Comparison of ENCODE assay signal across 38 cellular contexts in the genomic region with DNA sequence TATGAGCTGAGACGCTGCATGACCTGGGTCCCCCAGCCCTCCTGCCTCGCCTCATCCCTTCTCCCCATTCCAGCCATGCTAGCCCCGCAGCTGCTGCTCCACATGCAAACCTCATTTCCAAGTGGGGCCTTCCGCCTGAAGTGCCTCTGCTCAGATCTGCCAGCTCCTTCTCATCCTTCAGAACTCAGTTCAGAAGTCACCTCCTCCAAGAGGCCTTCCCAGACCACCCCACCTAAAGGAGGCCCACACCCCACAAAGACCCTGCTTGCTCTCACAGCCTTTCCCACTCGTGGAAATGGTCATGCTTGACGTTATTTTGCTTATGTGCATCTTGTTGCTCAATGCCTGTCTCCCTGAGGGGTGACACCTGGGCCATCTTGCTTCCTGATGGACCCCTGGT.
"Had no signal": no experiment of that assay in that cellular context is flagged by ENCODE, and none has a peak within 500 bp of the region (broad histone marks: within the 10 kb centered on the region; RNA-seq: fewer than 3 reads in every experiment).

No MANE protein-coding gene starts in this region.

- ATAC-seq: activated CD8-positive, alpha-beta memory T cell treated with anti-CD3 and anti-CD28 coated beads, Interleukin-2, amount 10 ng/mL, durations not matched to agents 7 days and 5 days; activated naive CD8-positive, alpha-beta T cell treated with anti-CD3 and anti-CD28 coated beads, Interleukin-2, amount 50 U/mL, for 24 hours; PC-3 had no signal

- H3K36me3 ChIP-seq: MG63, Peyer's patch, SJSA1, WERI-Rb-1 had no signal

- H3K27ac ChIP-seq: Peyer's patch, SJSA1, WERI-Rb-1 had no signal

- H3K4me3 ChIP-seq: MG63, Peyer's patch, SJSA1 had no signal

- FAIRE-seq: bronchial epithelial cell had no signal

- H3K27ac Mint-ChIP-seq: activated CD4-positive, alpha-beta memory T cell treated with anti-CD3 and anti-CD28 coated beads, Interleukin-2, amount 10 ng/mL, durations not matched to agents 7 days and 5 days; activated CD8-positive, alpha-beta memory T cell treated with anti-CD3 and anti-CD28 coated beads, Interleukin-2, amount 10 ng/mL, durations not matched to agents 7 days and 5 days; activated naive CD4-positive, alpha-beta T cell treated with anti-CD3 and anti-CD28 coated beads, Interleukin-2, amount 50 U/mL, for 24 hours; activated naive CD8-positive, alpha-beta T cell treated with anti-CD3 and anti-CD28 coated beads, Interleukin-2, amount 50 U/mL, for 24 hours had no signal

- H3K4me1 ChIP-seq: Peyer's patch had no signal

- H3K9me3 ChIP-seq: MG63, Peyer's patch, SJSA1 had no signal

- H3K9me3 Mint-ChIP-seq: activated CD4-positive, alpha-beta memory T cell treated with anti-CD3 and anti-CD28 coated beads, Interleukin-2, amount 10 ng/mL, durations not matched to agents 7 days and 5 days; activated naive CD4-positive, alpha-beta T cell treated with anti-CD3 and anti-CD28 coated beads, Interleukin-2, amount 50 U/mL, for 24 hours; activated naive CD8-positive, alpha-beta T cell treated with anti-CD3 and anti-CD28 coated beads, Interleukin-2, amount 50 U/mL, for 24 hours had no signal

- DNase-seq: activated CD4-positive, alpha-beta memory T cell treated with anti-CD3 and anti-CD28 coated beads, Interleukin-2, amount 10 ng/mL, durations not matched to agents 7 days and 5 days; activated CD4-positive, alpha-beta T cell treated with anti-CD3 and anti-CD28 coated beads for 1 hour; activated CD4-positive, alpha-beta T cell treated with anti-CD3 and anti-CD28 coated beads for 48 hours; activated CD4-positive, CD25-positive, alpha-beta regulatory T cell; activated CD8-positive, alpha-beta memory T cell treated with anti-CD3 and anti-CD28 coated beads for 24 hours; activated CD8-positive, alpha-beta memory T cell treated with anti-CD3 and anti-CD28 coated beads, Interleukin-2, amount 10 ng/mL, durations not matched to agents 7 days and 5 days; activated CD8-positive, alpha-beta memory T cell treated with anti-CD3 and anti-CD28 coated beads, Interleukin-2, amount 50 U/mL, for 48 hours; activated effector memory CD4-positive, alpha-beta T cell treated with anti-CD3 and anti-CD28 coated beads, Interleukin-2, amount 50 U/mL, for 16 hours; activated naive CD4-positive, alpha-beta T cell treated with Interleukin-2 at 50 U/mL for 16 hours; activated naive CD8-positive, alpha-beta T cell treated with anti-CD3 and anti-CD28 coated beads, Interleukin-2, amount 50 U/mL, for 24 hours; activated T-cell treated with anti-CD3 and anti-CD28 coated beads, Interleukin-2, amount 50 U/mL, for 48 hours; anterior cingulate cortex; cerebellar nuclear complex; Kasumi-1; MG63; NCI-H1048; NCI-H1105 treated with DMSO at 0.1 percent for 48 hours; NCI-H1436; NCI-H1694; NCI-H1930; NCI-H2081 treated with DMSO at 0.1 percent for 48 hours; NCI-H345; NCI-H510A; NCI-H526; NCI-H748 treated with DMSO at 0.1 percent for 48 hours; NK-92 treated with Interleukin-12 subunit alpha and Interleukin-12 subunit beta, amount 100 ng/mL, for 24 hours; PC-3; Peyer's patch; SHP77 treated with DMSO at 0.1 percent for 48 hours; SW 1271; T-helper 1 cell; T-helper 2 cell; T-helper 9 cell; WERI-Rb-1 had no signal

- H3K27me3 ChIP-seq: MG63, Peyer's patch, SJSA1 had no signal

- H3K4me3 Mint-ChIP-seq: activated CD4-positive, alpha-beta memory T cell treated with anti-CD3 and anti-CD28 coated beads, Interleukin-2, amount 10 ng/mL, durations not matched to agents 7 days and 5 days; activated CD8-positive, alpha-beta memory T cell treated with anti-CD3 and anti-CD28 coated beads, Interleukin-2, amount 10 ng/mL, durations not matched to agents 7 days and 5 days; activated naive CD4-positive, alpha-beta T cell treated with anti-CD3 and anti-CD28 coated beads, Interleukin-2, amount 50 U/mL, for 24 hours; activated naive CD8-positive, alpha-beta T cell treated with anti-CD3 and anti-CD28 coated beads, Interleukin-2, amount 50 U/mL, for 24 hours; brain had no signal

- H3K27me3 Mint-ChIP-seq: activated CD4-positive, alpha-beta memory T cell treated with anti-CD3 and anti-CD28 coated beads, Interleukin-2, amount 10 ng/mL, durations not matched to agents 7 days and 5 days; activated naive CD4-positive, alpha-beta T cell treated with anti-CD3 and anti-CD28 coated beads, Interleukin-2, amount 50 U/mL, for 24 hours; activated naive CD8-positive, alpha-beta T cell treated with anti-CD3 and anti-CD28 coated beads, Interleukin-2, amount 50 U/mL, for 24 hours had no signal

- H3K36me3 Mint-ChIP-seq: activated CD8-positive, alpha-beta memory T cell treated with anti-CD3 and anti-CD28 coated beads, Interleukin-2, amount 10 ng/mL, durations not matched to agents 7 days and 5 days; activated naive CD4-positive, alpha-beta T cell treated with anti-CD3 and anti-CD28 coated beads, Interleukin-2, amount 50 U/mL, for 24 hours had no signal
